Comparison of ENCODE assay signal across 1 cellular context in the genomic region with DNA sequence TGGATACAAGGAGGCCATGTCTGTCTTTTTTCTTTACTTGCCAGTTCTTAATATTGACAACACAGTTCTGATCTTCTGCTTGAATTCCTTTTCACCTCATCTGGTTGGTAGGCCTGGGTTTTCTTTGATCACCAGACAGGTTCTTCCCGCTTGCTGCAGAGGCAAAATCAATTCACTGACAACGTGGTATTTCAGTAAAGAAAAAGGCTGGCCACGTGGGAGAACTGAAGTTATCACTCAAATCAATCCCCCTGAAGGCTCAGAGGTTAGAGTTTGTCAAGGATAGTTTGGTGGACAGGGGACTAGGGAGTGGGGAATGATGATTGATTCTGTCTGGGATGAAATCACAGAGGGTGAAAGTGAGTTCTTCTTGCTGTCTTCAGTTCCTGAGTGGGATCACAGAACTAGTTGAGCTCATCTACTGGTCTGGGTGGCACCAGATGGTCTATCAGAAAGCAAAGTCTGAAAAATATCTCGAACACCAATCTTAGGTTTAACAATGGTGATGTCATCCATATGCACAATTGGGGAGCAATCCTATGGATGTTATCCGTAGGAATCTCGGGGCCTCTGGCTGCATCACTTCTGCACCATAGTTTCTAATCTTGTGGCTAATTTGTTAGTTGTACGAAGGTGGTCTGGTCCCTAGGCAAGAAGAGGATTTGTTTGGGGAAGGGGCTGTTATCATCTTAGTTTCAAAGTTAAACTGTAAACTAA.
TF ChIP-seq lines count a peak whose summit lies in the region.

No MANE protein-coding gene starts in this region.

TF ChIP-seq in HepG2, 621 proteins besides CTCF, POLR2A, EP300 and RAD21:
- TF ChIP-seq PRPF4 (IDR thresholded peaks at IDR 0.05; ENCODE audit: low read depth, low read length, poor library complexity, severe bottlenecking) (no peak), ZNF251 (CRISPR knock-in tag; IDR thresholded peaks at IDR 0.05) (no peak), ZNF33B (CRISPR knock-in tag; IDR thresholded peaks at IDR 0.05) (no peak), MTA1 (CRISPR knock-in tag; IDR thresholded peaks at IDR 0.05; ENCODE audit: borderline replicate concordance) (no peak), KAT7 (CRISPR knock-in tag; IDR thresholded peaks at IDR 0.05; ENCODE audit: borderline replicate concordance) (no peak), ATF7 (IDR thresholded peaks at IDR 0.05) (peak; percentile 93), ATF7 (CRISPR knock-in tag; IDR thresholded peaks at IDR 0.05) (no peak), PPARG (CRISPR knock-in tag; conservative IDR thresholded peaks at IDR 0.05) (no peak)
- TF ChIP-seq, protein P1, sequence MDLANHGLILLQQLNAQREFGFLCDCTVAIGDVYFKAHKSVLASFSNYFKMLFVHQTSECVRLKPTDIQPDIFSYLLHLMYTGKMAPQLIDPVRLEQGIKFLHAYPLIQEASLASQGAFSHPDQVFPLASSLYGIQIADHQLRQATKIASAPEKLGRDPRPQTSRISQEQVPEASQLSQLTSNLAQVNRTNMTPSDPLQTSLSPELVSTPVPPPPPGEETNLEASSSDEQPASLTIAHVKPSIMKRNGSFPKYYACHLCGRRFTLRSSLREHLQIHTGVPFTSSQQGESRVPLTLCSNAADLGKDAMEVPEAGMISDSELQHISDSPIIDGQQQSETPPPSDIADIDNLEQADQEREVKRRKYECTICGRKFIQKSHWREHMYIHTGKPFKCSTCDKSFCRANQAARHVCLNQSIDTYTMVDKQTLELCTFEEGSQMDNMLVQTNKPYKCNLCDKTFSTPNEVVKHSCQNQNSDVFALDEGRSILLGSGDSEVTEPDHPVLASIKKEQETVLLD (CRISPR knock-in tag; IDR thresholded peaks at IDR 0.05; ENCODE audit: low read depth) = no peak
- TF ChIP-seq, protein P2, sequence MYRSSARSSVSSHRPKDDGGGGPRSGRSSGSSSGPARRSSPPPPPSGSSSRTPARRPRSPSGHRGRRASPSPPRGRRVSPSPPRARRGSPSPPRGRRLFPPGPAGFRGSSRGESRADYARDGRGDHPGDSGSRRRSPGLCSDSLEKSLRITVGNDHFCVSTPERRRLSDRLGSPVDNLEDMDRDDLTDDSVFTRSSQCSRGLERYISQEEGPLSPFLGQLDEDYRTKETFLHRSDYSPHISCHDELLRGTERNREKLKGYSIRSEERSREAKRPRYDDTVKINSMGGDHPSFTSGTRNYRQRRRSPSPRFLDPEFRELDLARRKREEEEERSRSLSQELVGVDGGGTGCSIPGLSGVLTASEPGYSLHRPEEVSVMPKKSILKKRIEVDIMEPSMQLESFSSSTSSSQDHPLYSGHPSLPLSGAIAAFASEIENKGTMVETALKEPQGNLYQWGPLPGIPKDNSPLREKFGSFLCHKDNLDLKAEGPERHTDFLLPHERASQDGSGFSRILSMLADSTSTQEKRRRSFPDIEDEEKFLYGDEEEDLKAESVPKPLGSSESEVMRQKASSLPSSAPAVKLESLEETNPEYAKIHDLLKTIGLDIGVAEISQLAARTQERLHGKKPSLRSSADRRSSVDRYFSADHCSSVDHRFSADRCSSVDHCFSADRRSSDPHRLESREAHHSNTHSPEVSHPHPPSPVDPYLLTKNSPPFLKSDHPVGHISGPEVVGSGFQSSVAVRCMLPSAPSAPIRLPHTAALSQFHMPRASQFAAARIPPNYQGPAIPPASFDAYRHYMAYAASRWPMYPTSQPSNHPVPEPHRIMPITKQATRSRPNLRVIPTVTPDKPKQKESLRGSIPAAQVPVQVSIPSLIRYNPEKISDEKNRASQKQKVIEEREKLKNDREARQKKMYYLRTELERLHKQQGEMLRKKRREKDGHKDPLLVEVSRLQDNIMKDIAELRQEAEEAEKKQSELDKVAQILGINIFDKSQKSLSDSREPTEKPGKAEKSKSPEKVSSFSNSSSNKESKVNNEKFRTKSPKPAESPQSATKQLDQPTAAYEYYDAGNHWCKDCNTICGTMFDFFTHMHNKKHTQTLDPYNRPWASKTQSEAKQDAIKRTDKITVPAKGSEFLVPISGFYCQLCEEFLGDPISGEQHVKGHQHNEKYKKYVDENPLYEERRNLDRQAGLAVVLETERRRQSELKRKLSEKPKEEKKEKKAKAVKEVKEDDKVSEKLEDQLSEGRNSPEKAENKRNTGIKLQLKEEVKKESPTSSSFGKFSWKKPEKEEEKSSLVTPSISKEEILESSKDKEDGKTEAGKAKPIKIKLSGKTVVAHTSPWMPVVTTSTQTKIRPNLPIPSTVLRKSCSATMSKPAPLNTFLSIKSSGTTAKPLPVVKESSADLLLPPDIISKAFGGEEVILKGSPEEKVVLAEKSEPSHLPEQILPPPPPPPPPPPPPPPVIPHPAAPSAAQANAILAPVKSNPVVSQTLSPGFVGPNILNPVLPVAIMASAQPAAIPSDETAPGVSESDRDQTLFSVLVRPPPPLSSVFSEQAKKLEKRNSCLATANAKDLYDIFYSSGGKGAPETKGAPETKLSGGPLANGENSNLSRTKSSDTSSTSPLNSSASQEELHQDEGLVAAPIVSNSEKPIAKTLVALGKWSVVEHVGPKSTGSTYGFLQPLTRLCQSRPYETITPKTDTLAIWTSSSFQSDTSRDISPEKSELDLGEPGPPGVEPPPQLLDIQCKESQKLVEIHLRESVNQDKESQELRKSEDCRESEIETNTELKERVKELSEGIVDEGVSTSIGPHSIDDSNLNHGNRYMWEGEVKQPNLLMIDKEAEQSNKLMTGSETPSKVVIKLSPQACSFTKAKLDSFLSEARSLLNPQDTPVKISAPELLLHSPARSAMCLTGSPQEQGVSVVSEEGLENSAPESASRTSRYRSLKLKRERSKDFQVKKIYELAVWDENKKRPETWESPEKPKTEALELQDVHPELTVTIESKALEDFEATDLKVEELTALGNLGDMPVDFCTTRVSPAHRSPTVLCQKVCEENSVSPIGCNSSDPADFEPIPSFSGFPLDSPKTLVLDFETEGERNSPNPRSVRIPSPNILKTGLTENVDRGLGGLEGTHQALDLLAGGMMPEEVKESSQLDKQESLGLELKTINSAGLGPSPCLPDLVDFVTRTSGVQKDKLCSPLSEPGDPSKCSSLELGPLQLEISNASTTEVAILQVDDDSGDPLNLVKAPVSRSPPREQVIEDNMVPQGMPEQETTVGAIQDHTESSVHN (CRISPR knock-in tag; IDR thresholded peaks at IDR 0.05) = no peak
- TF ChIP-seq, protein P3, sequence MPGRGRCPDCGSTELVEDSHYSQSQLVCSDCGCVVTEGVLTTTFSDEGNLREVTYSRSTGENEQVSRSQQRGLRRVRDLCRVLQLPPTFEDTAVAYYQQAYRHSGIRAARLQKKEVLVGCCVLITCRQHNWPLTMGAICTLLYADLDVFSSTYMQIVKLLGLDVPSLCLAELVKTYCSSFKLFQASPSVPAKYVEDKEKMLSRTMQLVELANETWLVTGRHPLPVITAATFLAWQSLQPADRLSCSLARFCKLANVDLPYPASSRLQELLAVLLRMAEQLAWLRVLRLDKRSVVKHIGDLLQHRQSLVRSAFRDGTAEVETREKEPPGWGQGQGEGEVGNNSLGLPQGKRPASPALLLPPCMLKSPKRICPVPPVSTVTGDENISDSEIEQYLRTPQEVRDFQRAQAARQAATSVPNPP (CRISPR knock-in tag; IDR thresholded peaks at IDR 0.05) = no peak
- TF ChIP-seq, protein P4, sequence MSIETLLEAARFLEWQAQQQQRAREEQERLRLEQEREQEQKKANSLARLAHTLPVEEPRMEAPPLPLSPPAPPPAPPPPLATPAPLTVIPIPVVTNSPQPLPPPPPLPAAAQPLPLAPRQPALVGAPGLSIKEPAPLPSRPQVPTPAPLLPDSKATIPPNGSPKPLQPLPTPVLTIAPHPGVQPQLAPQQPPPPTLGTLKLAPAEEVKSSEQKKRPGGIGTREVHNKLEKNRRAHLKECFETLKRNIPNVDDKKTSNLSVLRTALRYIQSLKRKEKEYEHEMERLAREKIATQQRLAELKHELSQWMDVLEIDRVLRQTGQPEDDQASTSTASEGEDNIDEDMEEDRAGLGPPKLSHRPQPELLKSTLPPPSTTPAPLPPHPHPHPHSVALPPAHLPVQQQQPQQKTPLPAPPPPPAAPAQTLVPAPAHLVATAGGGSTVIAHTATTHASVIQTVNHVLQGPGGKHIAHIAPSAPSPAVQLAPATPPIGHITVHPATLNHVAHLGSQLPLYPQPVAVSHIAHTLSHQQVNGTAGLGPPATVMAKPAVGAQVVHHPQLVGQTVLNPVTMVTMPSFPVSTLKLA (IDR thresholded peaks at IDR 0.05) = peak; percentile 94
TF ChIP-seq in HepG2: peak in this region for 2.
